In the genomic region with DNA sequence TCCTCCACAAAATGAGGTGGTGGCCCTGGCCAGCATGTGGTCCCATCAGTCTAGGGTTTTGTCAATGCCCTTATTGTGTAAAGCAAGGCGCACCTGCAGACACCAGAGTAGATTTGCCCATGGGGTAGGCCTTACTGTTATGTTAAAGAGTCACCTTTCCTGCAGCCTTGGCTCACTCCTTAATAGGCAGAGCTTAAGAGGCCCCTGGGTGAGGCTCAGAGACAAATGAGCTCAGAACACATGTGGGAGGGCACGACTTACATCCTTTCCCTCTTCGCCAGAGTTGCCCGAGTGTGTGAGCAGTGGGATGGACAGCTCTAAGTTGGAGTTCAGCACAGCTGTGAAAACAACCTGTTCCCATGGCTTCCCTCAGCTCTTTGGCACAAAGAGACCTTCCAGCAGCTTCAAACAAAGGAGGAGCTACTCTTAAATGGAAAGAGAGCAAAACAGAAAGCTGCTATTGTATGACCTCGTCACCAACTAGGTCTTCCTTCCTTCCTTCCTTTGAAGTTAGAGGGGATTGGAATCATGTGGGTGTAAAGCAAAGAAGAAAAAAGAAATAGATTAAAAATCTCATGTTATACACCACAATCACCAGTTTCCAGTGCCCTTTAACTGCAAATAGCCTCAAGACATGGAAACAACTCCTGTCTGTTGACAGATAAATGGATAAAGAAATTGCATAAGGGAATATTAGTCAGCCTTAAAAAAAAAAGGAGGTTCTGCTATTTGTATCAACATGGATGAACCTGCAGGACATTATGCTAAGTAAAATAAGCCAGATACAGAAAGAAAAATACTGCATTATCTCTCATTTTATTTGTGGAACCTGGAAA, we compare ENCODE assay signal across 9 cellular contexts. TPM values are rescaled to one million over a fixed set of nuclear protein-coding genes. Genes with fewer than 3 reads are reported as not detected.
DNase-seq lines count a peak whose midpoint lies in the region; ATAC-seq and TF ChIP-seq lines count a peak whose summit lies in the region.
"Had no signal": no experiment of that assay in that cellular context is flagged by ENCODE, and none has a peak within 500 bp of the region (broad histone marks: within the 10 kb centered on the region; RNA-seq: fewer than 3 reads in every experiment).

No MANE protein-coding gene starts in this region.

- H3K4me3 ChIP-seq in uterus, result no peak overlapping the region
- H3K4me3 ChIP-seq: SK-N-MC had no signal

- no peaks in the 10 kb centered on the region for H3K9me3 ChIP-seq in uterus

- H3K4me1 ChIP-seq in uterus, result no peaks in the 10 kb centered on the region

- H3K27ac ChIP-seq in uterus, result peak overlapping the region in 1 of 2 donors; percentile 15
- H3K27ac ChIP-seq: SK-N-MC had no signal

- TF ChIP-seq CTCF in type B pancreatic cell (conservative IDR thresholded peaks at IDR 0.05) (no peak), uterus (IDR thresholded peaks at IDR 0.05) (no peak)

- peak; percentile 78 for ATAC-seq in activated naive CD8-positive, alpha-beta T cell treated with anti-CD3 and anti-CD28 coated beads, Interleukin-2, amount 50 U/mL, for 24 hours

- no peaks in the 10 kb centered on the region for H3K36me3 ChIP-seq in uterus

- DNase-seq in activated naive CD4-positive, alpha-beta T cell treated with Interleukin-2 at 50 U/mL for 16 hours, result peak; percentile 9
- DNase-seq in activated naive CD4-positive, alpha-beta T cell (lab: John Stamatoyannopoulos, UW), result no peak
- DNase-seq in activated naive CD8-positive, alpha-beta T cell treated with anti-CD3 and anti-CD28 coated beads, Interleukin-2, amount 50 U/mL, for 24 hours, result peak; percentile 37
- DNase-seq in iPS-NIHi11 (ENCODE audit: low spot score) (peak; percentile 66), type B pancreatic cell (ENCODE audit: extremely low spot score, unreplicated experiment) (no peak), T1000 (lab: John Stamatoyannopoulos, UW) (no peak), HUDEP-2 (lab: John Stamatoyannopoulos, UW; ENCODE audit: unreplicated experiment in 76 of 76) (no peak), uterus (no peak)

- H3K27me3 ChIP-seq in uterus, result no peaks in the 10 kb centered on the region

- H3K9me3 Mint-ChIP-seq in activated naive CD8-positive, alpha-beta T cell treated with anti-CD3 and anti-CD28 coated beads, Interleukin-2, amount 50 U/mL, for 24 hours, result no peaks in the 10 kb centered on the region
- no peaks in the 10 kb centered on the region for H3K9me3 Mint-ChIP-seq in type B pancreatic cell

- TF ChIP-seq POLR2A in uterus (IDR thresholded peaks at IDR 0.05), result no peak

- intact Hi-C loops in uterus (cut with DNase I; ENCODE audit: low total_unique reads), result no loop called here

- H3K27ac Mint-ChIP-seq in activated naive CD8-positive, alpha-beta T cell treated with anti-CD3 and anti-CD28 coated beads, Interleukin-2, amount 50 U/mL, for 24 hours, result peak overlapping the region; percentile 92
- no peak overlapping the region for H3K27ac Mint-ChIP-seq in type B pancreatic cell

- H3K36me3 Mint-ChIP-seq in activated naive CD8-positive, alpha-beta T cell treated with anti-CD3 and anti-CD28 coated beads, Interleukin-2, amount 50 U/mL, for 24 hours (ENCODE audit: low read depth), result no peaks in the 10 kb centered on the region
- no peaks in the 10 kb centered on the region for H3K36me3 Mint-ChIP-seq in type B pancreatic cell

- H3K27me3 Mint-ChIP-seq in activated naive CD8-positive, alpha-beta T cell treated with anti-CD3 and anti-CD28 coated beads, Interleukin-2, amount 50 U/mL, for 24 hours, result no peaks in the 10 kb centered on the region
- H3K27me3 Mint-ChIP-seq in type B pancreatic cell, result no peaks in the 10 kb centered on the region

- H3K4me3 Mint-ChIP-seq in activated naive CD8-positive, alpha-beta T cell treated with anti-CD3 and anti-CD28 coated beads, Interleukin-2, amount 50 U/mL, for 24 hours, result peak overlapping the region; percentile 72
- H3K4me3 Mint-ChIP-seq in type B pancreatic cell, result peak overlapping the region; percentile 27

- H3K4me1 Mint-ChIP-seq in activated naive CD8-positive, alpha-beta T cell treated with anti-CD3 and anti-CD28 coated beads, Interleukin-2, amount 50 U/mL, for 24 hours, result peaks cover 66% of the 10 kb centered on the region
- peaks cover 34% of the 10 kb centered on the region for H3K4me1 Mint-ChIP-seq in type B pancreatic cell (ENCODE audit: unreplicated experiment)

RNA-seq across cellular contexts. Expression of a gene that starts 11.9 kb away (rescaled TPM):
- total RNA-seq in type B pancreatic cell (ENCODE audit: low replicate concordance) (50.1 and 76.6 TPM in 2 replicates), uterus (100 to 1,000 TPM in 2 of 4 donors, 10 to 100 TPM in 2; 41.0 to 188 (median 92.0) TPM)

Comparison
In these comparisons a context has a peak if more than half of its experiments do, and no peak if none do; other contexts are left out.
1. DNase-seq: peak in activated naive CD4-positive, alpha-beta T cell treated with Interleukin-2 at 50 U/mL for 16 hours (single experiment), activated naive CD8-positive, alpha-beta T cell treated with anti-CD3 and anti-CD28 coated beads, Interleukin-2, amount 50 U/mL, for 24 hours (single experiment) and iPS-NIHi11 (single experiment); none in activated naive CD4-positive, alpha-beta T cell (0 of 4), type B pancreatic cell (single experiment), T1000 (single experiment), HUDEP-2 (0 of 76) and uterus (0 of 2).